ENCODE assay signal across 1 cellular context in the genomic region with DNA sequence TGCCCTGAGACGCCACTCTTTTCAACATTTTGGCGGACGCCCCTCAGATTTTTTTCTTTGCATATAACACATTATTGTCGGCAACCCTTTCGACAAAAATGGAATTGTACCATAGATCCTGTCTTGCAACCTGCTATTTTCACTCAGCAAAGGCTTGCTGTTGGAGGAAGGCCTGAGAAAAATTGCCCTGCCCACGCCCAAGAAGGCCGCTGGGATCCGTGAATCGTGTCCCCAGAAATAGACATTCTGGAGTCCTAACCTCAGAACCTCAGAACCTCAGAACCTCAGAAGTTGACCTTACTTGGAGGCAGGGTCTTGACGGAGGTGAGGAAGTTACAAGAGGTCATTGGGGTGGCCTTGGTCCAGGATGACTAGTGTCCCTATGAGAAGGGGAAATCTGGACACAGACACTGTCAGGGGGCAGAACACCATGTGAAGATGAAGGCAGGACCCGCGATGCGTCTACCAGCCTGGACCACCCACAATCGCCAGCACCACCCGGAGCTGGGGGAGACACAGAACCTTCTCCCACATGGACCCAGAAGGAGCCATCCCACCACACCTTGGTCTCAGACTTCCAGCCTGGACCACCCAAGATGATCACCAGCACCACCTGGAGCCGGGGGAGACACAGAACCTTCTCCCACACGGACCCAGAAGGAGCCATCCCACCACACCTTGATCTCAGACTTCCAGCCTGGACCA.
TF ChIP-seq lines count a peak whose summit lies in the region.

No MANE protein-coding gene starts in this region.

TF ChIP-seq in HepG2, 621 proteins besides CTCF, POLR2A, EP300 and RAD21:
- TF ChIP-seq KAT7 (CRISPR knock-in tag; IDR thresholded peaks at IDR 0.05; ENCODE audit: borderline replicate concordance) = no peak
- no peak for TF ChIP-seq ZNF510 (CRISPR knock-in tag; IDR thresholded peaks at IDR 0.05; ENCODE audit: low read depth)
- no peak for TF ChIP-seq FOXJ3 (CRISPR knock-in tag; IDR thresholded peaks at IDR 0.05; ENCODE audit: borderline replicate concordance)
- TF ChIP-seq ZSCAN30 (CRISPR knock-in tag; IDR thresholded peaks at IDR 0.05) = no peak
- no peak for TF ChIP-seq KLF15 (CRISPR knock-in tag; IDR thresholded peaks at IDR 0.05; ENCODE audit: borderline replicate concordance)
- no peak for TF ChIP-seq PHF20 (CRISPR knock-in tag; IDR thresholded peaks at IDR 0.05)
- TF ChIP-seq, protein P1, sequence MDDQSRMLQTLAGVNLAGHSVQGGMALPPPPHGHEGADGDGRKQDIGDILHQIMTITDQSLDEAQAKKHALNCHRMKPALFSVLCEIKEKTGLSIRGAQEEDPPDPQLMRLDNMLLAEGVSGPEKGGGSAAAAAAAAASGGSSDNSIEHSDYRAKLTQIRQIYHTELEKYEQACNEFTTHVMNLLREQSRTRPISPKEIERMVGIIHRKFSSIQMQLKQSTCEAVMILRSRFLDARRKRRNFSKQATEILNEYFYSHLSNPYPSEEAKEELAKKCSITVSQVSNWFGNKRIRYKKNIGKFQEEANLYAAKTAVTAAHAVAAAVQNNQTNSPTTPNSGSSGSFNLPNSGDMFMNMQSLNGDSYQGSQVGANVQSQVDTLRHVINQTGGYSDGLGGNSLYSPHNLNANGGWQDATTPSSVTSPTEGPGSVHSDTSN (CRISPR knock-in tag; IDR thresholded peaks at IDR 0.05; ENCODE audit: borderline replicate concordance) = no peak
- no peak for TF ChIP-seq HES4 (CRISPR knock-in tag; IDR thresholded peaks at IDR 0.05; ENCODE audit: borderline replicate concordance)
- TF ChIP-seq, protein P2, sequence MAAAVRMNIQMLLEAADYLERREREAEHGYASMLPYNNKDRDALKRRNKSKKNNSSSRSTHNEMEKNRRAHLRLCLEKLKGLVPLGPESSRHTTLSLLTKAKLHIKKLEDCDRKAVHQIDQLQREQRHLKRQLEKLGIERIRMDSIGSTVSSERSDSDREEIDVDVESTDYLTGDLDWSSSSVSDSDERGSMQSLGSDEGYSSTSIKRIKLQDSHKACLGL (CRISPR knock-in tag; IDR thresholded peaks at IDR 0.05) = no peak
- TF ChIP-seq TBX2 (CRISPR knock-in tag; IDR thresholded peaks at IDR 0.05; ENCODE audit: borderline replicate concordance) = no peak
- no peak for TF ChIP-seq ZNF749 (CRISPR knock-in tag; IDR thresholded peaks at IDR 0.05; ENCODE audit: borderline replicate concordance)
- TF ChIP-seq, protein P3, sequence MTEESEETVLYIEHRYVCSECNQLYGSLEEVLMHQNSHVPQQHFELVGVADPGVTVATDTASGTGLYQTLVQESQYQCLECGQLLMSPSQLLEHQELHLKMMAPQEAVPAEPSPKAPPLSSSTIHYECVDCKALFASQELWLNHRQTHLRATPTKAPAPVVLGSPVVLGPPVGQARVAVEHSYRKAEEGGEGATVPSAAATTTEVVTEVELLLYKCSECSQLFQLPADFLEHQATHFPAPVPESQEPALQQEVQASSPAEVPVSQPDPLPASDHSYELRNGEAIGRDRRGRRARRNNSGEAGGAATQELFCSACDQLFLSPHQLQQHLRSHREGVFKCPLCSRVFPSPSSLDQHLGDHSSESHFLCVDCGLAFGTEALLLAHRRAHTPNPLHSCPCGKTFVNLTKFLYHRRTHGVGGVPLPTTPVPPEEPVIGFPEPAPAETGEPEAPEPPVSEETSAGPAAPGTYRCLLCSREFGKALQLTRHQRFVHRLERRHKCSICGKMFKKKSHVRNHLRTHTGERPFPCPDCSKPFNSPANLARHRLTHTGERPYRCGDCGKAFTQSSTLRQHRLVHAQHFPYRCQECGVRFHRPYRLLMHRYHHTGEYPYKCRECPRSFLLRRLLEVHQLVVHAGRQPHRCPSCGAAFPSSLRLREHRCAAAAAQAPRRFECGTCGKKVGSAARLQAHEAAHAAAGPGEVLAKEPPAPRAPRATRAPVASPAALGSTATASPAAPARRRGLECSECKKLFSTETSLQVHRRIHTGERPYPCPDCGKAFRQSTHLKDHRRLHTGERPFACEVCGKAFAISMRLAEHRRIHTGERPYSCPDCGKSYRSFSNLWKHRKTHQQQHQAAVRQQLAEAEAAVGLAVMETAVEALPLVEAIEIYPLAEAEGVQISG (CRISPR knock-in tag; IDR thresholded peaks at IDR 0.05) = no peak
- TF ChIP-seq THAP11 (CRISPR knock-in tag; IDR thresholded peaks at IDR 0.05) = no peak
- no peak for TF ChIP-seq FOXP1 (IDR thresholded peaks at IDR 0.05)
- no peak for TF ChIP-seq FOXP1 (CRISPR knock-in tag; IDR thresholded peaks at IDR 0.05)
- no peak for TF ChIP-seq MIER3 (CRISPR knock-in tag; IDR thresholded peaks at IDR 0.05; ENCODE audit: borderline replicate concordance)
- TF ChIP-seq SIX1 (CRISPR knock-in tag; IDR thresholded peaks at IDR 0.05; ENCODE audit: borderline replicate concordance) = no peak
